Comparison of ENCODE assay signal across 18 cellular contexts in the genomic region with DNA sequence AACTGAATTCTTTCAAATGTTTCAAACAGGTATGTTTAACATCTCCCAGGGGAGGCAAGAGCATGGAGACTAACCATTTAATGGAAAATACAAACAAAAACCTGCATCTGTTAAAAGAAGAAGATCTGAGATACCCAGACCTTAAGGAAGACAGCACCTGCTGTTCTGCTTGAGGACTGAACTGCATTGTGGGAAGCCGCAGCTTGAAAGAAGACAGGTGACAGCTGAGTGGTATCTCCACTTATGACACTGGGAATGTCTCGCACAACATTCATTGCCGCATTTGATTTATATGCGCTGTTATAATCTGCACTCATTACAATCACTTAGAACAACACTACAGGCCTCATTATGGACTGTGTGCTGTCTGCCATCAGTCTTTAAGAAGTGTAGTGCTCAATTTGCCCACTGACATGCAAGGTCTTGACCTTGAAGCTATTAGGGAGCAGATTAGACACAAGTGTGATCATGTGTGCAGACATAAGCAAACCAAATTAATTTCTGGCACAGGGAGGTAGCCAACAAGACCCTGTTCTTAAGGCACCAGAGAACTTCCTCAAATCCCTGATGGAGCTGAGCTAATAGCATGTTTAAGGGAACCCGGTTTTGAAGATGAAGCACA.
A peak's percentile ranks its signal among the peaks of the same experiment; 100 is the strongest.
DNase-seq lines count a peak whose midpoint lies in the region; ATAC-seq and TF ChIP-seq lines count a peak whose summit lies in the region.
"Had no signal": no experiment of that assay in that cellular context is flagged by ENCODE, and none has a peak within 500 bp of the region (broad histone marks: within the 10 kb centered on the region; RNA-seq: fewer than 3 reads in every experiment).

No MANE protein-coding gene starts in this region.

- H3K36me3 ChIP-seq in CD8-positive, alpha-beta memory T cell (ENCODE audit: insufficient read depth, low read length) = no peaks in the 10 kb centered on the region
- H3K36me3 ChIP-seq in A673 (ENCODE audit: insufficient read depth, low read length, poor library complexity, severe bottlenecking) = no peaks in the 10 kb centered on the region
- H3K36me3 ChIP-seq: cardiac muscle cell, heart left ventricle, thyroid gland had no signal

- peaks cover 15% of the 10 kb centered on the region for H3K27me3 Mint-ChIP-seq in glutamatergic neuron (ENCODE audit: unreplicated experiment)
- no peaks in the 10 kb centered on the region for H3K27me3 Mint-ChIP-seq in CD8-positive, alpha-beta memory T cell
- H3K27me3 Mint-ChIP-seq: naive B cell had no signal

- H3K4me3 ChIP-seq in CD8-positive, alpha-beta memory T cell (ENCODE audit: low read length) = no peak overlapping the region
- no peak overlapping the region for H3K4me3 ChIP-seq in A673 (ENCODE audit: low read depth, low read length, poor library complexity, severe bottlenecking)
- H3K4me3 ChIP-seq: cardiac muscle cell, heart left ventricle, smooth muscle cell, thyroid gland had no signal

- peak overlapping the region; percentile 90 for H3K27ac Mint-ChIP-seq in glutamatergic neuron (ENCODE audit: unreplicated experiment)
- no peak overlapping the region for H3K27ac Mint-ChIP-seq in CD8-positive, alpha-beta memory T cell
- H3K27ac Mint-ChIP-seq: naive B cell had no signal

- no peaks in the 10 kb centered on the region for H3K27me3 ChIP-seq in CD8-positive, alpha-beta memory T cell (ENCODE audit: insufficient read depth, low read length, poor library complexity, severe bottlenecking)
- H3K27me3 ChIP-seq in A673 (replicated peaks; ENCODE audit: insufficient read depth, low read depth, low read length, poor library complexity) = no peaks in the 10 kb centered on the region
- H3K27me3 ChIP-seq: cardiac muscle cell, heart left ventricle, thyroid gland had no signal

- TF ChIP-seq CTCF in glutamatergic neuron (IDR thresholded peaks at IDR 0.05; ENCODE audit: partially characterized antibody, unreplicated experiment) = no peak
- TF ChIP-seq CTCF in A673 (conservative IDR thresholded peaks at IDR 0.05; ENCODE audit: low read depth, low read length) = no peak

- DNase-seq in NCI-H1092 (lab: John Stamatoyannopoulos, UW) (peak; percentile 75), NCI-H2029 treated with DMSO at 0.1 percent for 48 hours (lab: John Stamatoyannopoulos, UW) (peak; percentile 69), NCI-H526 treated with DMSO at 0.1 percent for 48 hours (lab: John Stamatoyannopoulos, UW) (peak; percentile 15), glutamatergic neuron (no peak), Right ventricle myocardium inferior (ENCODE audit: missing footprints) (no peak), A673 (ENCODE audit: low spot score) (no peak)
- DNase-seq in CD8-positive, alpha-beta memory T cell = no peak
- DNase-seq: activated CD4-positive, alpha-beta T cell treated with anti-CD3 and anti-CD28 coated beads for 1 hour; activated effector memory CD4-positive, alpha-beta T cell treated with Interleukin-2 at 50 U/mL for 16 hours; DMS79; heart left ventricle; KBM-7; naive B cell; T-helper 9 cell; thyroid gland had no signal

- intact Hi-C loops in Right ventricle myocardium inferior (cut with DNase I) = no loop called here
- intact Hi-C loops in A673 (cut with micrococcal nuclease; ENCODE audit: unreplicated experiment) = no loop called here

- CTCF ChIA-PET in CD8-positive, alpha-beta memory T cell (lab: Charles Lee) = no interaction called here
- CTCF ChIA-PET in A673 (lab: Charles Lee) = no interaction called here

- no peak overlapping the region for H3K27ac ChIP-seq in CD8-positive, alpha-beta memory T cell (ENCODE audit: low read depth, low read length)
- H3K27ac ChIP-seq in A673 (ENCODE audit: low read depth, low read length, poor library complexity, severe bottlenecking) = no peak overlapping the region
- H3K27ac ChIP-seq: cardiac muscle cell, heart left ventricle, thyroid gland had no signal

- BruUV-seq in A673 (replicated peaks; lab: Mats Ljungman, UMichigan) = no TSS peak

- H3K4me1 ChIP-seq in CD8-positive, alpha-beta memory T cell (ENCODE audit: insufficient read depth, low read length) = no peaks in the 10 kb centered on the region
- H3K4me1 ChIP-seq in A673 (ENCODE audit: insufficient read depth, low read length, poor library complexity, severe bottlenecking) = peaks cover 17% of the 10 kb centered on the region
- H3K4me1 ChIP-seq: thyroid gland had no signal

- H3K4me1 Mint-ChIP-seq in glutamatergic neuron (ENCODE audit: low read depth, unreplicated experiment) = peaks cover 59% of the 10 kb centered on the region
- H3K4me1 Mint-ChIP-seq in CD8-positive, alpha-beta memory T cell = no peaks in the 10 kb centered on the region
- H3K4me1 Mint-ChIP-seq: naive B cell had no signal

- peaks cover 17% of the 10 kb centered on the region for H3K9me3 Mint-ChIP-seq in glutamatergic neuron (ENCODE audit: unreplicated experiment)
- H3K9me3 Mint-ChIP-seq in CD8-positive, alpha-beta memory T cell = peaks cover 0 to 2% (median 0%) of the 10 kb centered on the region in 5 donors
- H3K9me3 Mint-ChIP-seq: naive B cell had no signal

- H3K36me3 Mint-ChIP-seq in glutamatergic neuron (ENCODE audit: unreplicated experiment) = no peaks in the 10 kb centered on the region
- no peaks in the 10 kb centered on the region for H3K36me3 Mint-ChIP-seq in CD8-positive, alpha-beta memory T cell
- H3K36me3 Mint-ChIP-seq: naive B cell had no signal

- no peaks in the 10 kb centered on the region for H3K9me3 ChIP-seq in CD8-positive, alpha-beta memory T cell (ENCODE audit: low read length)
- no peaks in the 10 kb centered on the region for H3K9me3 ChIP-seq in A673 (ENCODE audit: low read depth, low read length, poor library complexity, severe bottlenecking)
- H3K9me3 ChIP-seq: heart left ventricle, thyroid gland had no signal

- POLR2A ChIA-PET in CD8-positive, alpha-beta memory T cell (lab: Charles Lee) = no interaction called here
- POLR2A ChIA-PET in A673 (lab: Charles Lee; ENCODE audit: low non-redundant PET) = no interaction called here

- ATAC-seq in GM18511 (IDR thresholded peaks at IDR 0.05; ENCODE audit: unreplicated experiment) (no peak), Right ventricle myocardium inferior (no peak)
- ATAC-seq: heart left ventricle had no signal

- peak overlapping the region; percentile 80 for H3K4me3 Mint-ChIP-seq in glutamatergic neuron (ENCODE audit: unreplicated experiment)
- no peak overlapping the region for H3K4me3 Mint-ChIP-seq in CD8-positive, alpha-beta memory T cell
- H3K4me3 Mint-ChIP-seq: naive B cell had no signal

Comparison
In these comparisons a context has a peak if more than half of its experiments do, and no peak if none do; other contexts are left out.
1. DNase-seq: peak in NCI-H1092 (single experiment), NCI-H2029 treated with DMSO at 0.1 percent for 48 hours (single experiment) and NCI-H526 treated with DMSO at 0.1 percent for 48 hours (single experiment); none in glutamatergic neuron (single experiment), CD8-positive, alpha-beta memory T cell (0 of 5), Right ventricle myocardium inferior (single experiment) and A673 (single experiment).